16 cellular contexts compared by ENCODE assay signal in the genomic region with DNA sequence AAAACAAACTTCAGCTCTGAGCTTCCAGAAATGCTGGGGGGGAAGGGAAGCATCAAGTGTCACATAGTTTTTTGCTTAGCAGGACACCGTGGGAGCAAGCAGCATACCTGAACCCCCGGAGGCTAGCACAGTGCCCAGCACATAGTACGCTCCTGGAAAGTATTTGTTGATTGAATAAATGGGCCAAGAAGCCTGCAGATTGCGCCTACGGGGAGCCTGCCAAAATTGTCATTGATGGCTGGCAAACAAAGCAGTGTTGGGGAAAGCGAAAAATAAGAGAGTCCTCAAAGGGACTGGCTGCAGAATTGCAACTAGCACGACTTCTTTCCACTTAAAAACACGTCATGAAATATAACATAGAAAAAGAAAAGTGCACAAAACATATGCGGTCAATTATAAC.
DNase-seq lines count a peak whose midpoint lies in the region; ATAC-seq, FAIRE-seq and TF ChIP-seq lines count a peak whose summit lies in the region.
"Had no signal": no experiment of that assay in that cellular context is flagged by ENCODE, and none has a peak within 500 bp of the region (broad histone marks: within the 10 kb centered on the region; RNA-seq: fewer than 3 reads in every experiment).

No MANE protein-coding gene starts in this region.

- H3K4me1 Mint-ChIP-seq in progenitor cell of endocrine pancreas (ENCODE audit: low read depth): peaks cover 9% of the 10 kb centered on the region
- H3K4me1 Mint-ChIP-seq: B cell had no signal

- no peaks in the 10 kb centered on the region for H3K36me3 Mint-ChIP-seq in progenitor cell of endocrine pancreas (ENCODE audit: insufficient read depth)
- H3K36me3 Mint-ChIP-seq: CD8-positive, alpha-beta T cell had no signal

- TF ChIP-seq CTCF in pancreas (IDR thresholded peaks at IDR 0.05) (no peak), Peyer's patch (IDR thresholded peaks at IDR 0.05) (no peak), progenitor cell of endocrine pancreas (IDR thresholded peaks at IDR 0.05; ENCODE audit: unreplicated experiment) (no peak)

- no peaks in the 10 kb centered on the region for H3K36me3 ChIP-seq in pancreas
- H3K36me3 ChIP-seq in Peyer's patch: no peaks in the 10 kb centered on the region
- H3K36me3 ChIP-seq: BLaER1 treated with 17β-estradiol and CSF1 and Interleukin-3, amounts not matched to agents 10 nM and 100 nM; HAP-1 had no signal

- no peak for FAIRE-seq in pancreas (lab: Jason Lieb, UNC)
- FAIRE-seq: GM12891, GM18507 had no signal

- TF ChIP-seq EP300 in Ishikawa (IDR thresholded peaks at IDR 0.05; ENCODE audit: borderline replicate concordance): no peak

- H3K4me1 ChIP-seq in pancreas (peaks cover 7 to 28% (median 22%) of the 10 kb centered on the region in 3 donors), Peyer's patch (no peaks in the 10 kb centered on the region)
- H3K4me1 ChIP-seq: BLaER1 treated with 17β-estradiol and CSF1 and Interleukin-3, amounts not matched to agents 10 nM and 100 nM; HAP-1 had no signal

- H3K4me3 ChIP-seq in pancreas (no peak overlapping the region), Peyer's patch (no peak overlapping the region)
- H3K4me3 ChIP-seq: BLaER1 treated with 17β-estradiol and CSF1 and Interleukin-3, amounts not matched to agents 10 nM and 100 nM; GM23248; HAP-1 had no signal

- intact Hi-C loops in pancreas (cut with DNase I): no loop called here

- DNase-seq in NCI-H748 (lab: John Stamatoyannopoulos, UW; ENCODE audit: unreplicated experiment): peak; percentile 70
- no peak for DNase-seq in NCI-H748 treated with DMSO at 0.1 percent for 48 hours (lab: John Stamatoyannopoulos, UW)
- DNase-seq in cerebellar cortex (ENCODE audit: low spot score): peak; percentile 5
- DNase-seq in pancreas: peak in 4 of 6 donors; percentile 25 to 35 (median 29)
- no peak for DNase-seq in Peyer's patch
- no peak for DNase-seq in progenitor cell of endocrine pancreas (ENCODE audit: low spot score, unreplicated experiment)
- DNase-seq: Calu3; CD8-positive, alpha-beta T cell; DMS79 treated with DMSO at 0.1 percent for 48 hours; GM23248 had no signal

- TF ChIP-seq POLR2A in Peyer's patch (IDR thresholded peaks at IDR 0.05): no peak

- no peaks in the 10 kb centered on the region for H3K9me3 Mint-ChIP-seq in progenitor cell of endocrine pancreas (ENCODE audit: low read depth)
- H3K9me3 Mint-ChIP-seq: CD8-positive, alpha-beta T cell had no signal

- H3K27me3 Mint-ChIP-seq in progenitor cell of endocrine pancreas: peaks cover 5% of the 10 kb centered on the region

- no peak overlapping the region for H3K4me3 Mint-ChIP-seq in progenitor cell of endocrine pancreas (ENCODE audit: low read depth)
- H3K4me3 Mint-ChIP-seq: B cell; CD8-positive, alpha-beta T cell had no signal

- H3K27me3 ChIP-seq in pancreas (no peaks in the 10 kb centered on the region), Peyer's patch (no peaks in the 10 kb centered on the region)
- H3K27me3 ChIP-seq: BLaER1 treated with 17β-estradiol and CSF1 and Interleukin-3, amounts not matched to agents 10 nM and 100 nM had no signal

- no peak overlapping the region for H3K27ac Mint-ChIP-seq in progenitor cell of endocrine pancreas
- H3K27ac Mint-ChIP-seq: B cell; CD8-positive, alpha-beta T cell had no signal

- H3K9me3 ChIP-seq in pancreas (no peaks in the 10 kb centered on the region), Peyer's patch (no peaks in the 10 kb centered on the region)
- H3K9me3 ChIP-seq: HAP-1 had no signal

- peak overlapping the region; percentile 53 to 86 (median 72) for H3K27ac ChIP-seq in pancreas
- no peak overlapping the region for H3K27ac ChIP-seq in Peyer's patch
- H3K27ac ChIP-seq: BLaER1 treated with 17β-estradiol and CSF1 and Interleukin-3, amounts not matched to agents 10 nM and 100 nM; GM23248 had no signal

- 35 to 40% methylated on average over 9 of the region's 9 CpGs for WGBS in pancreas, 2 donors

- peak; percentile 41 to 56 (median 46) for ATAC-seq in pancreas
- ATAC-seq: CD8-positive, alpha-beta T cell had no signal

- no peak for TF ChIP-seq RAD21 in Ishikawa (IDR thresholded peaks at IDR 0.05; ENCODE audit: low read depth)

TF ChIP-seq in Ishikawa, 13 proteins besides CTCF, POLR2A, EP300 and RAD21:
- TF ChIP-seq TCF12 (IDR thresholded peaks at IDR 0.05; ENCODE audit: low read depth) (0 out of 2 replicates have a peak, but pooled peaks have one; percentile 11), TAF1 (IDR thresholded peaks at IDR 0.05; ENCODE audit: low read depth) (no peak), REST (IDR thresholded peaks at IDR 0.05; ENCODE audit: low read depth) (no peak)

Comparison
In these comparisons a context has a peak if more than half of its experiments do, and no peak if none do; other contexts are left out.
1. DNase-seq: peak in NCI-H748 (single experiment), cerebellar cortex (single experiment) and pancreas (4 of 6); none in NCI-H748 treated with DMSO at 0.1 percent for 48 hours (single experiment), Peyer's patch (0 of 3) and progenitor cell of endocrine pancreas (single experiment).
2. H3K27ac ChIP-seq: peak in pancreas (4 of 4); none in Peyer's patch (0 of 4).